In the genomic region with DNA sequence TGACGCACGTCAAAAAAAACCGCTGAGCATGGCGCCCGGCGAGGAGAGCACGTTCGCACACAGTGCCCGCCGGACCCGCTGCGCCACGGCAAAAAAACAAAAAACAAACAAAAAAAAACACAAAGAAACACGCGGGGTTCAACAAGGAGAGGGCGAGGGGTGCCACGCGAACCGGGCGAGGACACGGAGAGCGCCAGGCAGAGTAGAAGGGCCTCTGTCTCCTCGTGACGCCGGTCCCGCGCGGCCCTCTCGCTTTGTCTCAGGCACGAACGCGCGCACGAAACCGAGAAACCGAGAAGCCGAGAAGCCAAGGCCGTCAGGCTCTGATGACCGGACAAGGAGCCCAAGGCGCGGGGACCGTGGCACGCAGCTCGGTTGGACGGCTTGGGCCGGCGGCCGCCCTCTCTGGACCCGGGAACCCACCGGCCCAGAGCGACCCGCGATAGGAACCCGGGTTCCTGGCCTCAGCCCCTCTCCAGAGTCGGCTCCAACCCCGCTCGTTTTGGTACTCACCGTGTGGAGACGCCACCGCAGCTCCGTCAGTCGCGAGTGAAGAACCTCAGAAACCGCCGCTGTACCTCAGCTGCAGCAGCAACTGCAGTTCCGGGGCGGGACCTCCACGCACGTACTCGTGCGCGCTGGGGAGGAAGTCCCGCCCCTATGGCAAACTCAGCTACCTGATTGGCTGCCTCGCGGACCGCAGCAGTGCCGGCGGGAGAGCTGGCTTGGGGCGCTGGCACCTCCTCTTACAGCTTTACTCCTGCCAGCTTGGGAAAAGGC, we compare ENCODE assay signal across 1 cellular context.
A peak's percentile ranks its signal among the peaks of the same experiment; 100 is the strongest.
TF ChIP-seq lines count a peak whose summit lies in the region.

Gene DDX24, minus strand, starts transcription at position 597 of the 780 bp plus-strand sequence. CDS start 1,460 bp downstream, outside the sequence.
A gene with protein sequence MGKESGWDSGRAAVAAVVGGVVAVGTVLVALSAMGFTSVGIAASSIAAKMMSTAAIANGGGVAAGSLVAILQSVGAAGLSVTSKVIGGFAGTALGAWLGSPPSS (plus strand): TSS at position 705 of the 780 bp plus-strand sequence. CDS start 15,628 bp downstream, outside the sequence.

TF ChIP-seq in HEK293, 187 proteins besides CTCF, POLR2A, EP300 and RAD21 (continued from another document and continues in another):
- TF ChIP-seq ZSCAN30 (tag by site-specific recombination; IDR thresholded peaks at IDR 0.05): peak; percentile 19; the same call in 1 of the 2 replicates
- no peak for TF ChIP-seq ZNF23 (tag by site-specific recombination; IDR thresholded peaks at IDR 0.05; ENCODE audit: borderline replicate concordance)
- TF ChIP-seq ZNF16 (tag by site-specific recombination; IDR thresholded peaks at IDR 0.05; ENCODE audit: low read depth): 0 out of 2 replicates have a peak, but pooled peaks have one; percentile 19
- 0 out of 2 replicates have a peak, but pooled peaks have one; percentile 39 for TF ChIP-seq KLF16 (tag by site-specific recombination; IDR thresholded peaks at IDR 0.05)
- peak; percentile 64 for TF ChIP-seq ZNF629 (tag by site-specific recombination; IDR thresholded peaks at IDR 0.05)
- 0 out of 2 replicates have a peak, but pooled peaks have one; percentile 60 for TF ChIP-seq ZBTB1 (tag by site-specific recombination; IDR thresholded peaks at IDR 0.05)
- TF ChIP-seq, protein P1, sequence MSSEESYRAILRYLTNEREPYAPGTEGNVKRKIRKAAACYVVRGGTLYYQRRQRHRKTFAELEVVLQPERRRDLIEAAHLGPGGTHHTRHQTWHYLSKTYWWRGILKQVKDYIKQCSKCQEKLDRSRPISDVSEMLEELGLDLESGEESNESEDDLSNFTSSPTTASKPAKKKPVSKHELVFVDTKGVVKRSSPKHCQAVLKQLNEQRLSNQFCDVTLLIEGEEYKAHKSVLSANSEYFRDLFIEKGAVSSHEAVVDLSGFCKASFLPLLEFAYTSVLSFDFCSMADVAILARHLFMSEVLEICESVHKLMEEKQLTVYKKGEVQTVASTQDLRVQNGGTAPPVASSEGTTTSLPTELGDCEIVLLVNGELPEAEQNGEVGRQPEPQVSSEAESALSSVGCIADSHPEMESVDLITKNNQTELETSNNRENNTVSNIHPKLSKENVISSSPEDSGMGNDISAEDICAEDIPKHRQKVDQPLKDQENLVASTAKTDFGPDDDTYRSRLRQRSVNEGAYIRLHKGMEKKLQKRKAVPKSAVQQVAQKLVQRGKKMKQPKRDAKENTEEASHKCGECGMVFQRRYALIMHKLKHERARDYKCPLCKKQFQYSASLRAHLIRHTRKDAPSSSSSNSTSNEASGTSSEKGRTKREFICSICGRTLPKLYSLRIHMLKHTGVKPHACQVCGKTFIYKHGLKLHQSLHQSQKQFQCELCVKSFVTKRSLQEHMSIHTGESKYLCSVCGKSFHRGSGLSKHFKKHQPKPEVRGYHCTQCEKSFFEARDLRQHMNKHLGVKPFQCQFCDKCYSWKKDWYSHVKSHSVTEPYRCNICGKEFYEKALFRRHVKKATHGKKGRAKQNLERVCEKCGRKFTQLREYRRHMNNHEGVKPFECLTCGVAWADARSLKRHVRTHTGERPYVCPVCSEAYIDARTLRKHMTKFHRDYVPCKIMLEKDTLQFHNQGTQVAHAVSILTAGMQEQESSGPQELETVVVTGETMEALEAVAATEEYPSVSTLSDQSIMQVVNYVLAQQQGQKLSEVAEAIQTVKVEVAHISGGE (tag by site-specific recombination; conservative IDR thresholded peaks at IDR 0.05; ENCODE audit: low read depth): peak; percentile 42; the same call in 1 of the 2 replicates
- TF ChIP-seq, protein P2, sequence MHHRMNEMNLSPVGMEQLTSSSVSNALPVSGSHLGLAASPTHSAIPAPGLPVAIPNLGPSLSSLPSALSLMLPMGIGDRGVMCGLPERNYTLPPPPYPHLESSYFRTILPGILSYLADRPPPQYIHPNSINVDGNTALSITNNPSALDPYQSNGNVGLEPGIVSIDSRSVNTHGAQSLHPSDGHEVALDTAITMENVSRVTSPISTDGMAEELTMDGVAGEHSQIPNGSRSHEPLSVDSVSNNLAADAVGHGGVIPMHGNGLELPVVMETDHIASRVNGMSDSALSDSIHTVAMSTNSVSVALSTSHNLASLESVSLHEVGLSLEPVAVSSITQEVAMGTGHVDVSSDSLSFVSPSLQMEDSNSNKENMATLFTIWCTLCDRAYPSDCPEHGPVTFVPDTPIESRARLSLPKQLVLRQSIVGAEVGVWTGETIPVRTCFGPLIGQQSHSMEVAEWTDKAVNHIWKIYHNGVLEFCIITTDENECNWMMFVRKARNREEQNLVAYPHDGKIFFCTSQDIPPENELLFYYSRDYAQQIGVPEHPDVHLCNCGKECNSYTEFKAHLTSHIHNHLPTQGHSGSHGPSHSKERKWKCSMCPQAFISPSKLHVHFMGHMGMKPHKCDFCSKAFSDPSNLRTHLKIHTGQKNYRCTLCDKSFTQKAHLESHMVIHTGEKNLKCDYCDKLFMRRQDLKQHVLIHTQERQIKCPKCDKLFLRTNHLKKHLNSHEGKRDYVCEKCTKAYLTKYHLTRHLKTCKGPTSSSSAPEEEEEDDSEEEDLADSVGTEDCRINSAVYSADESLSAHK (tag by site-specific recombination; IDR thresholded peaks at IDR 0.05): peak; percentile 56
- peak; percentile 22; the same call in 1 of the 2 replicates for TF ChIP-seq ZBTB8A (tag by site-specific recombination; IDR thresholded peaks at IDR 0.05)
- TF ChIP-seq, protein P3, sequence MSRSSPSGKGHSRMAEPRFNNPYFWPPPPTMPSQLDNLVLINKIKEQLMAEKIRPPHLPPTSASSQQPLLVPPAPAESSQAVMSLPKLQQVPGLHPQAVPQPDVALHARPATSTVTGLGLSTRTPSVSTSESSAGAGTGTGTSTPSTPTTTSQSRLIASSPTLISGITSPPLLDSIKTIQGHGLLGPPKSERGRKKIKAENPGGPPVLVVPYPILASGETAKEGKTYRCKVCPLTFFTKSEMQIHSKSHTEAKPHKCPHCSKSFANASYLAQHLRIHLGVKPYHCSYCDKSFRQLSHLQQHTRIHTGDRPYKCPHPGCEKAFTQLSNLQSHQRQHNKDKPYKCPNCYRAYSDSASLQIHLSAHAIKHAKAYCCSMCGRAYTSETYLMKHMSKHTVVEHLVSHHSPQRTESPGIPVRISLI (tag by site-specific recombination; IDR thresholded peaks at IDR 0.05): peak; percentile 94
- TF ChIP-seq PRDM1 (tag by site-specific recombination; IDR thresholded peaks at IDR 0.05): no peak
- no peak for TF ChIP-seq ZNF677 (tag by site-specific recombination; IDR thresholded peaks at IDR 0.05)
- peak; percentile 77; the same call in 1 of the 2 replicates for TF ChIP-seq ZNF777 (tag by site-specific recombination; IDR thresholded peaks at IDR 0.05; ENCODE audit: borderline replicate concordance)
- TF ChIP-seq ZNF501 (tag by site-specific recombination; IDR thresholded peaks at IDR 0.05): 0 out of 2 replicates have a peak, but pooled peaks have one; percentile 78
- peak; percentile 73 for TF ChIP-seq SP3 (tag by site-specific recombination; IDR thresholded peaks at IDR 0.05)
- 0 out of 2 replicates have a peak, but pooled peaks have one; percentile 25 for TF ChIP-seq ZSCAN16 (tag by site-specific recombination; IDR thresholded peaks at IDR 0.05)
- peak; percentile 34; the same call in 1 of the 2 replicates for TF ChIP-seq ZNF692 (tag by site-specific recombination; IDR thresholded peaks at IDR 0.05)
- TF ChIP-seq ZNF311 (tag by site-specific recombination; IDR thresholded peaks at IDR 0.05; ENCODE audit: borderline replicate concordance): no peak
- peak; percentile 73 for TF ChIP-seq GLIS2 (tag by site-specific recombination; IDR thresholded peaks at IDR 0.05)
- no peak for TF ChIP-seq ZNF354C (tag by site-specific recombination; IDR thresholded peaks at IDR 0.05; ENCODE audit: borderline replicate concordance, low read depth)
- no peak for TF ChIP-seq ZNF449 (tag by site-specific recombination; IDR thresholded peaks at IDR 0.05)
- peak; percentile 54 for TF ChIP-seq ZBTB10 (tag by site-specific recombination; IDR thresholded peaks at IDR 0.05)
- TF ChIP-seq ZNF610 (tag by site-specific recombination; IDR thresholded peaks at IDR 0.05; ENCODE audit: borderline replicate concordance): 0 out of 2 replicates have a peak, but pooled peaks have one; percentile 17
- TF ChIP-seq ZNF366 (tag by site-specific recombination; conservative IDR thresholded peaks at IDR 0.05): no peak
- TF ChIP-seq, protein P4, sequence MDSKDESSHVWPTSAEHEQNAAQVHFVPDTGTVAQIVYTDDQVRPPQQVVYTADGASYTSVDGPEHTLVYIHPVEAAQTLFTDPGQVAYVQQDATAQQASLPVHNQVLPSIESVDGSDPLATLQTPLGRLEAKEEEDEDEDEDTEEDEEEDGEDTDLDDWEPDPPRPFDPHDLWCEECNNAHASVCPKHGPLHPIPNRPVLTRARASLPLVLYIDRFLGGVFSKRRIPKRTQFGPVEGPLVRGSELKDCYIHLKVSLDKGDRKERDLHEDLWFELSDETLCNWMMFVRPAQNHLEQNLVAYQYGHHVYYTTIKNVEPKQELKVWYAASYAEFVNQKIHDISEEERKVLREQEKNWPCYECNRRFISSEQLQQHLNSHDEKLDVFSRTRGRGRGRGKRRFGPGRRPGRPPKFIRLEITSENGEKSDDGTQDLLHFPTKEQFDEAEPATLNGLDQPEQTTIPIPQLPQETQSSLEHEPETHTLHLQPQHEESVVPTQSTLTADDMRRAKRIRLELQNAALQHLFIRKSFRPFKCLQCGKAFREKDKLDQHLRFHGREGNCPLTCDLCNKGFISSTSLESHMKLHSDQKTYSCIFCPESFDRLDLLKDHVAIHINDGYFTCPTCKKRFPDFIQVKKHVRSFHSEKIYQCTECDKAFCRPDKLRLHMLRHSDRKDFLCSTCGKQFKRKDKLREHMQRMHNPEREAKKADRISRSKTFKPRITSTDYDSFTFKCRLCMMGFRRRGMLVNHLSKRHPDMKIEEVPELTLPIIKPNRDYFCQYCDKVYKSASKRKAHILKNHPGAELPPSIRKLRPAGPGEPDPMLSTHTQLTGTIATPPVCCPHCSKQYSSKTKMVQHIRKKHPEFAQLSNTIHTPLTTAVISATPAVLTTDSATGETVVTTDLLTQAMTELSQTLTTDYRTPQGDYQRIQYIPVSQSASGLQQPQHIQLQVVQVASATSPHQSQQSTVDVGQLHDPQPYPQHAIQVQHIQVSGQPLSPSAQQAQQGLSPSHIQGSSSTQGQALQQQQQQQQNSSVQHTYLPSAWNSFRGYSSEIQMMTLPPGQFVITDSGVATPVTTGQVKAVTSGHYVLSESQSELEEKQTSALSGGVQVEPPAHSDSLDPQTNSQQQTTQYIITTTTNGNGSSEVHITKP (tag by site-specific recombination; IDR thresholded peaks at IDR 0.05): no peak
- TF ChIP-seq ZXDB (tag by site-specific recombination; IDR thresholded peaks at IDR 0.05): peak; percentile 15; the same call in 1 of the 2 replicates
- TF ChIP-seq ZNF37A (tag by site-specific recombination; IDR thresholded peaks at IDR 0.05): no peak
